ENCODE assay signal across 2 cellular contexts in the genomic region with DNA sequence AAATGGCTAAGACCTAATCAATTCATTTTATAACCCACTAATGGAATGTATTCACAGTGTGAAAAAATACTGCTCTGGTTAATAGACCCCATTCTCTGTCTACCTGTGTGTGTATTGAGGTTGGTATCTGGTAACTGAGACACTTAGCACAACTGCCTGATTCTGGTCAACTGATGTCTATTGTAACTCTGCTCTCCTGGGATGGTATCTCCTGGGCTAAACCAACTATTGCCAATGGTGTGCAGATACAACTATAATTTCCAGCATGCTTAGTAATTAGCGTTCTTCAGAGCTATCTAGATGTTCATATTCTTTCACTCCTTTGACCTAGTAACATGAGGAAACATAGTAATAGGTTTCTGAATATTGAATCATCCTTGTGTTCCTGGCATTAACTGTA.
TF ChIP-seq lines count a peak whose summit lies in the region.

No MANE protein-coding gene starts in this region.

TF ChIP-seq in HEK293, 187 proteins besides CTCF, POLR2A, EP300 and RAD21 (continued from another document):
- TF ChIP-seq, protein P1, sequence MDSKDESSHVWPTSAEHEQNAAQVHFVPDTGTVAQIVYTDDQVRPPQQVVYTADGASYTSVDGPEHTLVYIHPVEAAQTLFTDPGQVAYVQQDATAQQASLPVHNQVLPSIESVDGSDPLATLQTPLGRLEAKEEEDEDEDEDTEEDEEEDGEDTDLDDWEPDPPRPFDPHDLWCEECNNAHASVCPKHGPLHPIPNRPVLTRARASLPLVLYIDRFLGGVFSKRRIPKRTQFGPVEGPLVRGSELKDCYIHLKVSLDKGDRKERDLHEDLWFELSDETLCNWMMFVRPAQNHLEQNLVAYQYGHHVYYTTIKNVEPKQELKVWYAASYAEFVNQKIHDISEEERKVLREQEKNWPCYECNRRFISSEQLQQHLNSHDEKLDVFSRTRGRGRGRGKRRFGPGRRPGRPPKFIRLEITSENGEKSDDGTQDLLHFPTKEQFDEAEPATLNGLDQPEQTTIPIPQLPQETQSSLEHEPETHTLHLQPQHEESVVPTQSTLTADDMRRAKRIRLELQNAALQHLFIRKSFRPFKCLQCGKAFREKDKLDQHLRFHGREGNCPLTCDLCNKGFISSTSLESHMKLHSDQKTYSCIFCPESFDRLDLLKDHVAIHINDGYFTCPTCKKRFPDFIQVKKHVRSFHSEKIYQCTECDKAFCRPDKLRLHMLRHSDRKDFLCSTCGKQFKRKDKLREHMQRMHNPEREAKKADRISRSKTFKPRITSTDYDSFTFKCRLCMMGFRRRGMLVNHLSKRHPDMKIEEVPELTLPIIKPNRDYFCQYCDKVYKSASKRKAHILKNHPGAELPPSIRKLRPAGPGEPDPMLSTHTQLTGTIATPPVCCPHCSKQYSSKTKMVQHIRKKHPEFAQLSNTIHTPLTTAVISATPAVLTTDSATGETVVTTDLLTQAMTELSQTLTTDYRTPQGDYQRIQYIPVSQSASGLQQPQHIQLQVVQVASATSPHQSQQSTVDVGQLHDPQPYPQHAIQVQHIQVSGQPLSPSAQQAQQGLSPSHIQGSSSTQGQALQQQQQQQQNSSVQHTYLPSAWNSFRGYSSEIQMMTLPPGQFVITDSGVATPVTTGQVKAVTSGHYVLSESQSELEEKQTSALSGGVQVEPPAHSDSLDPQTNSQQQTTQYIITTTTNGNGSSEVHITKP (tag by site-specific recombination; IDR thresholded peaks at IDR 0.05), result peak; percentile 56; the same call in 1 of the 2 replicates

TF ChIP-seq in K562, 482 proteins besides CTCF, POLR2A, EP300 and RAD21 (continued from another document):
- TF ChIP-seq, protein P2, sequence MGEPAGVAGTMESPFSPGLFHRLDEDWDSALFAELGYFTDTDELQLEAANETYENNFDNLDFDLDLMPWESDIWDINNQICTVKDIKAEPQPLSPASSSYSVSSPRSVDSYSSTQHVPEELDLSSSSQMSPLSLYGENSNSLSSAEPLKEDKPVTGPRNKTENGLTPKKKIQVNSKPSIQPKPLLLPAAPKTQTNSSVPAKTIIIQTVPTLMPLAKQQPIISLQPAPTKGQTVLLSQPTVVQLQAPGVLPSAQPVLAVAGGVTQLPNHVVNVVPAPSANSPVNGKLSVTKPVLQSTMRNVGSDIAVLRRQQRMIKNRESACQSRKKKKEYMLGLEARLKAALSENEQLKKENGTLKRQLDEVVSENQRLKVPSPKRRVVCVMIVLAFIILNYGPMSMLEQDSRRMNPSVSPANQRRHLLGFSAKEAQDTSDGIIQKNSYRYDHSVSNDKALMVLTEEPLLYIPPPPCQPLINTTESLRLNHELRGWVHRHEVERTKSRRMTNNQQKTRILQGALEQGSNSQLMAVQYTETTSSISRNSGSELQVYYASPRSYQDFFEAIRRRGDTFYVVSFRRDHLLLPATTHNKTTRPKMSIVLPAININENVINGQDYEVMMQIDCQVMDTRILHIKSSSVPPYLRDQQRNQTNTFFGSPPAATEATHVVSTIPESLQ (CRISPR knock-in tag; IDR thresholded peaks at IDR 0.05), result no peak
TF ChIP-seq in K562: peak in this region for 0.
